ENCODE assay signal across 10 cellular contexts in genomic region chr6:13668291-13668928, GRCh38. TPM values are rescaled to one million over a fixed set of nuclear protein-coding genes. Genes with fewer than 3 reads are reported as not detected.
DNase-seq lines count a peak whose midpoint lies in the region; ATAC-seq, FAIRE-seq and TF ChIP-seq lines count a peak whose summit lies in the region.
"Had no signal": no experiment of that assay in that cellular context is flagged by ENCODE, and none has a peak within 500 bp of the region (broad histone marks: within the 10 kb centered on the region; RNA-seq: fewer than 3 reads in every experiment).

No MANE protein-coding gene starts in this region.

- H3K4me1 Mint-ChIP-seq in CD4-positive, alpha-beta T cell (ENCODE audit: low read depth): peaks cover 90% of the 10 kb centered on the region

- H3F3A ChIP-seq in PC-9 (ENCODE audit: insufficient read depth, low read depth): peaks cover 41% of the 10 kb centered on the region

- FAIRE-seq in urothelium cell line (lab: Jason Lieb, UNC): no peak

- no peaks in the 10 kb centered on the region for H3K27me3 ChIP-seq in CD4-positive, alpha-beta T cell (ENCODE audit: control insufficient read depth, insufficient read depth, low read length)
- no peaks in the 10 kb centered on the region for H3K27me3 ChIP-seq in PC-9 (ENCODE audit: insufficient read depth, low read depth)

- H3K4me1 ChIP-seq in PC-9 (replicated peaks; ENCODE audit: insufficient read depth): peaks cover 37% of the 10 kb centered on the region

- H3K27ac Mint-ChIP-seq in CD4-positive, alpha-beta T cell: peak overlapping the region; percentile 19

- H3K27me3 Mint-ChIP-seq in CD4-positive, alpha-beta T cell: no peaks in the 10 kb centered on the region

- H3K36me3 Mint-ChIP-seq in CD4-positive, alpha-beta T cell (ENCODE audit: low read depth): peaks cover 26% of the 10 kb centered on the region

- H3K4me3 Mint-ChIP-seq in CD4-positive, alpha-beta T cell: peak overlapping the region; percentile 69

- peaks cover 11% of the 10 kb centered on the region for H4K20me1 ChIP-seq in PC-9 (ENCODE audit: insufficient read depth)

- peaks cover under 1% of the 10 kb centered on the region; the same call in 1 of the 2 replicates for H3K9me2 ChIP-seq in PC-9 (ENCODE audit: insufficient read depth)

- no peak overlapping the region for H3K27ac ChIP-seq in CD4-positive, alpha-beta T cell (ENCODE audit: low read depth, low read length)
- peak overlapping the region; percentile 68 for H3K27ac ChIP-seq in PC-9

- CTCF ChIA-PET in CD4-positive, alpha-beta T cell (lab: Charles Lee): no interaction called here
- CTCF ChIA-PET in PC-9 (lab: Charles Lee): no interaction called here

- no peak for DNase-seq in CD4-positive, alpha-beta T cell
- DNase-seq in PC-9: no peak
- DNase-seq in epithelial cell of esophagus (ENCODE audit: low read depth): peak; percentile 19
- DNase-seq in NCI-H446 (lab: John Stamatoyannopoulos, UW): no peak
- DNase-seq in omental fat pad (ENCODE audit: low spot score): no peak
- no peak for DNase-seq in urothelium cell line (ENCODE audit: low spot score)
- no peak for DNase-seq in NCI-H2107 treated with DMSO at 0.1 percent for 48 hours (lab: John Stamatoyannopoulos, UW; ENCODE audit: unreplicated experiment)
- DNase-seq: activated CD4-positive, alpha-beta T cell treated with anti-CD3 and anti-CD28 coated beads for 48 hours; NCI-H1105 had no signal

- peak overlapping the region; percentile 21 for H3K4me2 ChIP-seq in PC-9

- POLR2A ChIA-PET in CD4-positive, alpha-beta T cell (lab: Charles Lee): interaction anchor here (1.1 kb wide), 1 partner anchor 93 kb away, joined by 3 read pairs; no protein-coding TSS in a partner anchor
- POLR2A ChIA-PET in PC-9 (lab: Charles Lee; ENCODE audit: unreplicated experiment): no interaction called here

- H3K79me2 ChIP-seq in PC-9 (ENCODE audit: low read depth): peaks cover 100% of the 10 kb centered on the region

- H3K9me3 Mint-ChIP-seq in CD4-positive, alpha-beta T cell: no peaks in the 10 kb centered on the region

- peak overlapping the region; percentile 4; the same call in 1 of the 2 replicates for H3K4me3 ChIP-seq in PC-9
- no peak overlapping the region for H3K4me3 ChIP-seq in epithelial cell of esophagus (ENCODE audit: low read length)

- no TSS peak for BruUV-seq in PC-9 (replicated peaks; lab: Mats Ljungman, UMichigan)

- no peak overlapping the region for H2AFZ ChIP-seq in PC-9

- peaks cover 6% of the 10 kb centered on the region; the same call in 1 of the 2 replicates for H3K36me3 ChIP-seq in PC-9 (ENCODE audit: low read depth)

- intact Hi-C loops in CD4-positive, alpha-beta T cell (cut with DNase I, micrococcal nuclease): no loop called here
- intact Hi-C loops in PC-9 (cut with micrococcal nuclease; ENCODE audit: unreplicated experiment): no loop called here

- no peaks in the 10 kb centered on the region for H3K9me3 ChIP-seq in CD4-positive, alpha-beta T cell (ENCODE audit: control insufficient read depth, low read length)
- H3K9me3 ChIP-seq in PC-9 (ENCODE audit: insufficient read depth, low read depth): peaks cover 8% of the 10 kb centered on the region; the same call in 1 of the 2 replicates

- no peak for ATAC-seq in CD4-positive, alpha-beta T cell (ENCODE audit: poor library complexity)
- ATAC-seq in GM19463 (IDR thresholded peaks at IDR 0.05; ENCODE audit: unreplicated experiment) (peak; percentile 70), omental fat pad (ENCODE audit: low FRiP score) (no peak)

- no peak for TF ChIP-seq CTCF in CD4-positive, alpha-beta T cell (IDR thresholded peaks at IDR 0.05)
- TF ChIP-seq CTCF in PC-9 (conservative IDR thresholded peaks at IDR 0.05) (no peak), epithelial cell of esophagus (IDR thresholded peaks at IDR 0.05; ENCODE audit: insufficient read depth, low read depth, low read length, missing control alignments) (no peak), omental fat pad (IDR thresholded peaks at IDR 0.05) (no peak)

RNA-seq across cellular contexts. Expression of gene RANBP9, which starts 43.2 kb away (rescaled TPM):
- total RNA-seq in CD4-positive, alpha-beta T cell: 10 to 100 TPM; 60.8 to 62.9 TPM
- 44.0 and 73.8 TPM in 2 replicates for total RNA-seq in PC-9 (2021)
- total RNA-seq in omental fat pad: 10 to 100 TPM; 28.8 to 35.6 (median 32.3) TPM

RNA-seq across cellular contexts. Expression of gene NOL7, which starts 53.3 kb away (rescaled TPM):
- 10 to 100 TPM; 65.5 to 67.6 TPM for total RNA-seq in CD4-positive, alpha-beta T cell
- total RNA-seq in PC-9 (2021) (75.9 and 78.6 TPM in 2 replicates), omental fat pad (10 to 100 TPM; 63.5 to 87.1 (median 77.7) TPM)
